In the genomic region with DNA sequence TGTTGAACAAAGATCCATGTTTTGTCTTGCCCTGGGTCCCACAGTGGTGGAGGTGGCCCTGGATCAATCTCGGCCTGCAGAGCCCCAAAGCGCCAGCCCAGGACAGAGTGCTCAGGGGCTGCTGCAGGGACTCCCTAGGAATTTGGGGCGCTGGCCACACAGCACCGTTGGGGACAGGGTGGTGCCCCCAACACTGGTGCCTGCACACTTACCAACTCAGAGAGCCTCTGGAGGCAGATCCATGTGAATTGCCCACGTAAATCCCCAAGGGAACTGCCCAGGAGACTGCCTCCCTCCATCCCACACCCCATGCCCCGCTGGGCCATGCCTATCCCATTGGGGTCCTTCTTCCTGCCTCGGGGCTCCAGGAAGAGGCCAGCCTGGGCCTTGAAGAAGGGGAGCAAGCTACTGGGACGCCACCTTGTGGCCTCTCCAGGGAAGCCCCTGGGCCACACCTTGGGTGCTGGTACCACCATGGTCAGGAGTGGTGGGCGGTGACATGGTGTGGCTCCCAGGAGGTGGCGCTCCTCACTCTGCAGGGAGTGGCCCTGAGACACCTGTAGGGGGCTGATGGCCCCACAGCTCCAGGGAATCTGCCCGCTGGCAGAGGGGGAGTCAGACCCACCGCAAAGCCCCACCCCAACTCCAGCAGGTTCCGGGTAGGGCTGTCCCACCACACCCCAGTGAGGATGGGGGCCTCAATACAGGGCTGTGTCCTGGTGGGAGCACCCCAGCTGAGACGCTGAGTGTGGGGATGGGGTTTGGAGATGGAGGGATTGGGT, we compare ENCODE assay signal across 8 cellular contexts. TPM values are rescaled to one million over a fixed set of nuclear protein-coding genes. Genes with fewer than 3 reads are reported as not detected.
DNase-seq lines count a peak whose midpoint lies in the region; ATAC-seq and TF ChIP-seq lines count a peak whose summit lies in the region.

No MANE protein-coding gene starts in this region.

- H3K9me3 ChIP-seq in transverse colon: no peaks in the 10 kb centered on the region

- ATAC-seq in Right ventricle myocardium inferior (peak; percentile 61), HG02938 (IDR thresholded peaks at IDR 0.05; ENCODE audit: unreplicated experiment) (peak; percentile 70)

- no peak for TF ChIP-seq POLR2A in transverse colon (IDR thresholded peaks at IDR 0.05)

- WGBS in transverse colon (ENCODE audit: low coverage in 1 of 2), 2 donors: 43% methylated on average over 12 of the region's 14 CpGs; no CpG with 5 or more reads in 1 of the 2 donors

- H3K4me1 ChIP-seq in transverse colon: no peaks in the 10 kb centered on the region

- H3K4me3 ChIP-seq in transverse colon: no peak overlapping the region

- no peak overlapping the region for H3K27ac Mint-ChIP-seq in endothelial cell (ENCODE audit: unreplicated experiment)
- no peak overlapping the region for H3K27ac Mint-ChIP-seq in nephron

- no peaks in the 10 kb centered on the region for H3K27me3 ChIP-seq in transverse colon

- intact Hi-C loops in Right ventricle myocardium inferior (cut with DNase I): loop anchor here (1.0 kb wide), 1 partner anchor 221 kb away; no protein-coding TSS in a partner anchor
- intact Hi-C loops in cardiac septum (cut with DNase I): loop anchor here (5.0 kb wide), 1 partner anchor 219 kb away; no protein-coding TSS in a partner anchor
- intact Hi-C loops in transverse colon (cut with DNase I; ENCODE audit: low total_unique reads): loop anchor here (10.0 kb wide), 1 partner anchor 227 kb away; no protein-coding TSS in a partner anchor

- H3K36me3 Mint-ChIP-seq in endothelial cell (ENCODE audit: low read depth, unreplicated experiment): no peaks in the 10 kb centered on the region
- no peaks in the 10 kb centered on the region for H3K36me3 Mint-ChIP-seq in nephron (ENCODE audit: low read depth)

- TF ChIP-seq CTCF in endothelial cell (IDR thresholded peaks at IDR 0.05; ENCODE audit: unreplicated experiment): peak; percentile 63
- peak; percentile 37 to 66 (median 48) for TF ChIP-seq CTCF in nephron (IDR thresholded peaks at IDR 0.05; ENCODE audit: unreplicated experiment in 3 of 3)
- peak; percentile 61 to 82 (median 69) for TF ChIP-seq CTCF in transverse colon (IDR thresholded peaks at IDR 0.05)

- H3K4me1 Mint-ChIP-seq in endothelial cell (ENCODE audit: unreplicated experiment): no peaks in the 10 kb centered on the region
- H3K4me1 Mint-ChIP-seq in nephron: no peaks in the 10 kb centered on the region

- H3K9me3 Mint-ChIP-seq in endothelial cell (ENCODE audit: unreplicated experiment) (no peaks in the 10 kb centered on the region), nephron (no peaks in the 10 kb centered on the region)

- DNase-seq in Right ventricle myocardium inferior (ENCODE audit: missing footprints): no peak
- no peak for DNase-seq in cardiac septum (ENCODE audit: low spot score)
- DNase-seq in NCI-H526 treated with DMSO at 0.1 percent for 48 hours (lab: John Stamatoyannopoulos, UW): peak; percentile 63
- peak; percentile 82 to 86 for DNase-seq in activated CD4-positive, alpha-beta T cell treated with anti-CD3 and anti-CD28 coated beads, Interleukin-2, amount 50 U/mL, for 48 hours
- DNase-seq in endothelial cell (ENCODE audit: low spot score): peak; percentile 76
- peak; percentile 78 for DNase-seq in transverse colon

- H3K36me3 ChIP-seq in transverse colon: no peaks in the 10 kb centered on the region

- no peak overlapping the region for H3K4me3 Mint-ChIP-seq in endothelial cell (ENCODE audit: unreplicated experiment)
- no peak overlapping the region for H3K4me3 Mint-ChIP-seq in nephron

- no peak for TF ChIP-seq EP300 in transverse colon (IDR thresholded peaks at IDR 0.05; ENCODE audit: low read depth)

- H3K27me3 Mint-ChIP-seq in endothelial cell (ENCODE audit: unreplicated experiment): no peaks in the 10 kb centered on the region
- H3K27me3 Mint-ChIP-seq in nephron (ENCODE audit: low read depth): no peaks in the 10 kb centered on the region

- no peak overlapping the region for H3K27ac ChIP-seq in transverse colon

- in situ Hi-C loops in transverse colon (cut with MboI; ENCODE audit: low pct_ligation_motif_present in 1 of 4, low pct_unique_long_range_greater_than_20kb in 1 of 4, low sequenced_read_pairs in 3 of 4): loop anchor here in 2 of 4 donors (10.0 to 25.0 kb wide), 2 partner anchors 217 to 229 kb away; no protein-coding TSS in a partner anchor

RNA-seq across cellular contexts. Expression of gene CFAP99, which starts 22.8 kb away (rescaled TPM):
- total RNA-seq in Right ventricle myocardium inferior (not detected), cardiac septum (not detected), endothelial cell (ENCODE audit: unreplicated experiment) (not detected), transverse colon (under 1 TPM in 3 of 4 donors, not detected in 1; 0.32 to 0.82 (median 0.60) TPM)

RNA-seq across cellular contexts. Expression of gene ZFYVE28, which starts 23.1 kb away (rescaled TPM):
- 6.5 TPM for total RNA-seq in Right ventricle myocardium inferior
- 4.4 TPM for total RNA-seq in cardiac septum
- 0.44 TPM for total RNA-seq in endothelial cell (ENCODE audit: unreplicated experiment)
- total RNA-seq in transverse colon: 100 to 1,000 TPM in 1 of 4 donors, 10 to 100 TPM in 3; 44.8 to 110 (median 69.6) TPM

RNA-seq across cellular contexts. Expression of gene RNF4, which starts 27.3 kb away (rescaled TPM):
- 27.2 TPM for total RNA-seq in Right ventricle myocardium inferior
- 29.7 TPM for total RNA-seq in cardiac septum
- total RNA-seq in endothelial cell (ENCODE audit: unreplicated experiment): 65.0 TPM
- 10 to 100 TPM; 20.9 to 50.5 (median 35.8) TPM for total RNA-seq in transverse colon

Comparison
In these comparisons a context has a peak if more than half of its experiments do, and no peak if none do; other contexts are left out.
1. DNase-seq: peak in NCI-H526 treated with DMSO at 0.1 percent for 48 hours (single experiment), activated CD4-positive, alpha-beta T cell treated with anti-CD3 and anti-CD28 coated beads, Interleukin-2, amount 50 U/mL, for 48 hours (2 of 2), endothelial cell (single experiment) and transverse colon (single experiment); none in Right ventricle myocardium inferior (single experiment) and cardiac septum (single experiment).
2. Peak in every context shown above with its lines, with median percentiles within 50 percentile points of each other: CTCF ChIP-seq.